In genomic region chr22:20606041-20606783, GRCh38 we compare ENCODE assay signal across 7 cellular contexts.
DNase-seq lines count a peak whose midpoint lies in the region; ATAC-seq, FAIRE-seq and TF ChIP-seq lines count a peak whose summit lies in the region.

No MANE protein-coding gene starts in this region.

- H3K27me3 ChIP-seq in keratinocyte (ENCODE audit: control insufficient read depth, extremely low read depth, insufficient read depth, low read length) = peaks cover 17% of the 10 kb centered on the region

- dilution Hi-C loops in keratinocyte (cut with MboI; ENCODE audit: extremely low pct_ligation_motif_present, low sequenced_read_pairs) = no loop called here

- H3K9me3 ChIP-seq in keratinocyte (ENCODE audit: control insufficient read depth, low read depth, low read length) = no peaks in the 10 kb centered on the region

- no peaks in the 10 kb centered on the region for H3K4me1 ChIP-seq in keratinocyte (ENCODE audit: control insufficient read depth, extremely low read depth, insufficient read depth, low read length)

- H3K27ac ChIP-seq in keratinocyte (ENCODE audit: control insufficient read depth, insufficient read depth, low read length) = no peak overlapping the region

- in situ Hi-C loops in astrocyte of the spinal cord (cut with HindIII; ENCODE audit: low sequenced_read_pairs) = no loop called here

- H3K4me3 ChIP-seq in GM12875 (ENCODE audit: low read depth, low read length) (no peak overlapping the region), astrocyte of the spinal cord (ENCODE audit: low read depth, low read length) (no peak overlapping the region), keratinocyte (ENCODE audit: control insufficient read depth in 2 of 3, extremely low read depth in 1 of 3, insufficient read depth in 2 of 3, low read depth in 1 of 3, low read length in 3 of 3) (no peak overlapping the region)

- no peaks in the 10 kb centered on the region for H3K79me2 ChIP-seq in keratinocyte (ENCODE audit: control insufficient read depth, insufficient read depth, low read length)

- H3K4me2 ChIP-seq in keratinocyte (ENCODE audit: control insufficient read depth, extremely low read depth, insufficient read depth, low read depth, low read length) = no peak overlapping the region

- no peaks in the 10 kb centered on the region for H3K9me1 ChIP-seq in keratinocyte (ENCODE audit: control insufficient read depth, extremely low read depth, insufficient read depth, low read length)

- no peak overlapping the region for H2AFZ ChIP-seq in keratinocyte (ENCODE audit: control insufficient read depth, low read length)

- H4K20me1 ChIP-seq in keratinocyte (ENCODE audit: control insufficient read depth, extremely low read depth, insufficient read depth, low read length) = no peaks in the 10 kb centered on the region

- FAIRE-seq in keratinocyte (lab: Jason Lieb, UNC) = peak; percentile 34

- H3K36me3 ChIP-seq in keratinocyte (ENCODE audit: control insufficient read depth in 2 of 2, extremely low read depth in 1 of 2, insufficient read depth in 2 of 2, low read length in 2 of 2) = no peaks in the 10 kb centered on the region

- TF ChIP-seq CTCF in GM12875 (IDR thresholded peaks at IDR 0.05; ENCODE audit: borderline replicate concordance, insufficient read depth, low read depth, low read length) (peak; percentile 92), astrocyte of the spinal cord (IDR thresholded peaks at IDR 0.05; ENCODE audit: low read depth, low read length) (peak; percentile 85), keratinocyte (optimal IDR thresholded peaks at IDR 0.05 in 1 of 3, IDR thresholded peaks at IDR 0.05 in 1 of 3, conservative IDR thresholded peaks at IDR 0.05 in 1 of 3; ENCODE audit: extremely low read depth in 1 of 3, insufficient read depth in 2 of 3, low read length in 3 of 3) (peak; percentile 86 to 97 (median 90))

- H3K9ac ChIP-seq in keratinocyte (ENCODE audit: control insufficient read depth, extremely low read depth, insufficient read depth, low read length) = no peak overlapping the region

- DNase-seq in NCI-H146 (lab: John Stamatoyannopoulos, UW) (peak; percentile 79), T-helper 9 cell (peak; percentile 57), astrocyte of the spinal cord (ENCODE audit: low read depth, low spot score) (peak; percentile 55), keratinocyte (ENCODE audit: low read depth, low spot score) (peak; percentile 62)
- DNase-seq in stimulated activated CD4-positive, alpha-beta T cell treated with anti-CD3 and anti-CD28 coated beads, Interleukin-4, amount 100 ng/mL, for 4 hours = peak; percentile 53 to 64

- no peak for ATAC-seq in GM19035 (IDR thresholded peaks at IDR 0.05; ENCODE audit: unreplicated experiment)
